Comparison of ENCODE assay signal across 22 cellular contexts in the genomic region with DNA sequence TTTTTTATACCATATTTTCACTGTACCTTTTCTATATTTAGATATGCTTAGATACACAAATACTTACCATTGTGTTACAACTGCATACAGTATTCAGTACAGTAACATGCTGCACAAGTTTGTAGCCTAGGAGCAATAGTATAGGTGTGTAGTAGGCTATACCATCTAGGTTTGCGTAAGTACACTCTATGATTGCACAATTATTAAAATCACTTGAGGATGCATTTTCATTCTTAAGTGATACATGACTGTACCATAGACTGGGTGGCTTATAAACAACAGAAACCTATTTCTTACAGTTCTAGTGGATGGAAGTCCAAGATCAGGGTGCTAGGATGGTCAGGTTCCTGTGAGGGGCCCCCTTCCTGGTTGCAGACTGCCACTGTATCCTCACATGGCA.
"Had no signal": no experiment of that assay in that cellular context is flagged by ENCODE, and none has a peak within 500 bp of the region (broad histone marks: within the 10 kb centered on the region; RNA-seq: fewer than 3 reads in every experiment).

No MANE protein-coding gene starts in this region.

- DNase-seq: KBM-7, MG63, NCI-H1092, NCI-H1105 treated with DMSO at 0.1 percent for 48 hours, NCI-H1417 treated with DMSO at 0.1 percent for 48 hours, NCI-H146, NCI-H1694 treated with DMSO at 0.1 percent for 48 hours, NCI-H1930, NCI-H2081, NCI-H2107, NCI-H226, NCI-H446, NCI-H510A, NCI-H524 treated with DMSO at 0.1 percent for 48 hours, NCI-H69, NCI-H774, Right ventricle myocardium superior, RPMI8226, SIG-M5 had no signal

- H3K27me3 ChIP-seq: MG63, SJSA1 had no signal

- H3K4me3 ChIP-seq: MG63, SJSA1, SK-N-MC had no signal

- H3K4me1 ChIP-seq: SJSA1 had no signal

- H3K36me3 ChIP-seq: MG63, SJSA1 had no signal

- H3K9me3 ChIP-seq: MG63, SJSA1 had no signal

- H3K27ac ChIP-seq: HL-60, SJSA1, SK-N-MC had no signal
